Comparison of ENCODE assay signal across 1 cellular context in the genomic region with DNA sequence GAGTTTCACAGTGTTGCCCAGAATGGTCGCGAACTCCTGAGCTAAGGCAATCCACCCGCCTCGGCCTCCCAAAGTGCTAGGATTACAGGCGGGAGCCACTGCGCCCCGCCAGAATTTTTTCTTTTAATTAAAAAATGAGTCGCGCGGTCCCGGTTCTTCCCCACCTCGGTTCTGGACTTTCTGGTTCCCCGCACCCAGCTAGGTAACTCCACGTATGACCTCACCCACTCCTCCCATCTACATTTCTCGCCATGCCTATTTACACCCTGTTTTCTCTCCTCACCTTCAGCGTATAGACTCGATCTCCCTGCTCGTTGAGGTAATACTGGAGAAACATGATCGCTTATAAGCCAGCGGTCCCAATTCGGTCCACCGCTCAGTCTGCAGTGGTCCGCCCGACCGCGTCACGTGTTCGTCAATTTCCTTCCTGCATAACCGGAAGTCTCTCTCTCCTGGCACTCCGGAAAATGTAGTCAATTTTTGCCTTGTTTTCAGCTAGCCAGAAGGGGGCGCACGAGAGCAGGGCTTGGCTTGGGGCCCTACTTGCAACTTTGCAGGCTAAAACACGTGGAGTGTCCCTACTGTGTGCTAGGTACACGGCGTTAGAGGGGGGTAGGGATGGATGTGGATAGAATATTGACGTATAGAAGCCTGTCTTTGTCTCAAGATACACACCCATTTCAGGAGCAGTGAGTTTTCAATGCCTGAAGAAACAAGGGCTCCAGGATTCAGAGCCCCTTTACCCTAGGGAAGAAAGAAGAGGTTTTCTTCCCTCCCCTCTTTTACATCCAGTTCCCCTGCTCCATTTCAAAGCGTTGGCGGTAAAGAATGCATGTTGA.
TF ChIP-seq lines count a peak whose summit lies in the region.

Gene NOP10, minus strand, starts transcription at position 400 of the 839 bp plus-strand sequence. Its CDS starts 63 bp downstream, at position 337.
A gene with protein sequence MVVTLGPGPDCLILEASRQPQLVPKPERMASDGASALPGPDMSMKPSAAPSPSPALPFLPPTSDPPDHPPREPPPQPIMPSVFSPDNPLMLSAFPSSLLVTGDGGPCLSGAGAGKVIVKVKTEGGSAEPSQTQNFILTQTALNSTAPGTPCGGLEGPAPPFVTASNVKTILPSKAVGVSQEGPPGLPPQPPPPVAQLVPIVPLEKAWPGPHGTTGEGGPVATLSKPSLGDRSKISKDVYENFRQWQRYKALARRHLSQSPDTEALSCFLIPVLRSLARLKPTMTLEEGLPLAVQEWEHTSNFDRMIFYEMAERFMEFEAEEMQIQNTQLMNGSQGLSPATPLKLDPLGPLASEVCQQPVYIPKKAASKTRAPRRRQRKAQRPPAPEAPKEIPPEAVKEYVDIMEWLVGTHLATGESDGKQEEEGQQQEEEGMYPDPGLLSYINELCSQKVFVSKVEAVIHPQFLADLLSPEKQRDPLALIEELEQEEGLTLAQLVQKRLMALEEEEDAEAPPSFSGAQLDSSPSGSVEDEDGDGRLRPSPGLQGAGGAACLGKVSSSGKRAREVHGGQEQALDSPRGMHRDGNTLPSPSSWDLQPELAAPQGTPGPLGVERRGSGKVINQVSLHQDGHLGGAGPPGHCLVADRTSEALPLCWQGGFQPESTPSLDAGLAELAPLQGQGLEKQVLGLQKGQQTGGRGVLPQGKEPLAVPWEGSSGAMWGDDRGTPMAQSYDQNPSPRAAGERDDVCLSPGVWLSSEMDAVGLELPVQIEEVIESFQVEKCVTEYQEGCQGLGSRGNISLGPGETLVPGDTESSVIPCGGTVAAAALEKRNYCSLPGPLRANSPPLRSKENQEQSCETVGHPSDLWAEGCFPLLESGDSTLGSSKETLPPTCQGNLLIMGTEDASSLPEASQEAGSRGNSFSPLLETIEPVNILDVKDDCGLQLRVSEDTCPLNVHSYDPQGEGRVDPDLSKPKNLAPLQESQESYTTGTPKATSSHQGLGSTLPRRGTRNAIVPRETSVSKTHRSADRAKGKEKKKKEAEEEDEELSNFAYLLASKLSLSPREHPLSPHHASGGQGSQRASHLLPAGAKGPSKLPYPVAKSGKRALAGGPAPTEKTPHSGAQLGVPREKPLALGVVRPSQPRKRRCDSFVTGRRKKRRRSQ (plus strand): TSS at position 579 of the 839 bp plus-strand sequence. CDS start 382 bp downstream, outside the sequence.

TF ChIP-seq in SK-N-SH treated with all-trans-retinoic acid at 6 μM for 48 hours, 23 proteins besides CTCF, POLR2A, EP300 and RAD21 (continued from another document):
- TF ChIP-seq PPARA (CRISPR knock-in tag; IDR thresholded peaks at IDR 0.05; ENCODE audit: borderline replicate concordance) = no peak
- no peak for TF ChIP-seq ZFP30 (CRISPR knock-in tag; IDR thresholded peaks at IDR 0.05)
- no peak for TF ChIP-seq OSR1 (CRISPR knock-in tag; IDR thresholded peaks at IDR 0.05)
- TF ChIP-seq ZC3H10 (CRISPR knock-in tag; IDR thresholded peaks at IDR 0.05) = no peak
- TF ChIP-seq TCF4 (CRISPR knock-in tag; IDR thresholded peaks at IDR 0.05; ENCODE audit: borderline replicate concordance) = no peak
